15 cellular contexts compared by ENCODE assay signal in the genomic region with DNA sequence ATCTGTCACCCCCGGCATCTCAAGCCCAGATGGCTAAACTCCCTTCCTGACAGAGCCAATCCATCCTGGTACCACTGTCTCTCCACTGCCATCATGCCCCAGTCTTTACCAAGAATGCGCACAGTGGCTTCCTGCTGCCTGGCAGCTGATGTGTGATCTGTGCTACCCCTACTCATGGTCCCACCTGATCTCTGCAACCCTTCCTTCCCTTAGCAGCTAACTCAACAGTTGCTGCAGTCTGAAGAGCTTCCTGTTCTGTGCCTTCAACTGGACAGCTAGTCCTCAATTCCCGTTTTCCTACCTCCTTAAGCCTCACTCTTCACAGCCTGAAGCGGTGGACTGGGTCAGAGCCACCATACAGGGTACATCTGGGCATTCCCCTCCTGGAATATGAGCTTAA. TPM values are rescaled to one million over a fixed set of nuclear protein-coding genes. Genes with fewer than 3 reads are reported as not detected.
DNase-seq lines count a peak whose midpoint lies in the region; ATAC-seq and TF ChIP-seq lines count a peak whose summit lies in the region.
"Had no signal": no experiment of that assay in that cellular context is flagged by ENCODE, and none has a peak within 500 bp of the region (broad histone marks: within the 10 kb centered on the region; RNA-seq: fewer than 3 reads in every experiment).

No MANE protein-coding gene starts in this region.

- H3K9me3 ChIP-seq in upper lobe of right lung (no peaks in the 10 kb centered on the region), mammary epithelial cell (replicated peaks; ENCODE audit: insufficient read depth, low read length) (no peaks in the 10 kb centered on the region)
- H3K9me3 ChIP-seq: BE2C had no signal

- in situ Hi-C loops in mammary epithelial cell (cut with MboI; ENCODE audit: low sequenced_read_pairs in 2 of 2), result loop anchor here (5.0 to 10.0 kb wide), 2 partner anchors 145 to 153 kb away; no protein-coding TSS in a partner anchor

- H3K27ac ChIP-seq in upper lobe of right lung (no peak overlapping the region), mammary epithelial cell (ENCODE audit: insufficient read depth, low read depth, low read length) (no peak overlapping the region)

- intact Hi-C loops in upper lobe of right lung (cut with DNase I), result loop anchor here (5.0 kb wide), 1 partner anchor 143 kb away; no protein-coding TSS in a partner anchor
- intact Hi-C loops in mammary epithelial cell (cut with micrococcal nuclease), result loop anchor here (5.0 to 10.0 kb wide), 2 partner anchors 215 to 318 kb away; a partner anchor contains a TSS

- TF ChIP-seq CTCF in glutamatergic neuron (IDR thresholded peaks at IDR 0.05; ENCODE audit: partially characterized antibody, unreplicated experiment), result no peak
- TF ChIP-seq CTCF in upper lobe of right lung (IDR thresholded peaks at IDR 0.05), result no peak
- TF ChIP-seq CTCF in mammary epithelial cell (conservative IDR thresholded peaks at IDR 0.05 in 1 of 2, IDR thresholded peaks at IDR 0.05 in 1 of 2; ENCODE audit: extremely low read depth in 1 of 2, insufficient read depth in 1 of 2, low read depth in 1 of 2, low read length in 2 of 2), result no peak

- H2AFZ ChIP-seq in mammary epithelial cell (ENCODE audit: low read depth, low read length), result no peak overlapping the region

- H3K36me3 ChIP-seq in upper lobe of right lung (no peaks in the 10 kb centered on the region), mammary epithelial cell (ENCODE audit: insufficient read depth, low read length) (no peaks in the 10 kb centered on the region)

- no peak overlapping the region for H3K4me3 Mint-ChIP-seq in activated naive CD8-positive, alpha-beta T cell
- H3K4me3 Mint-ChIP-seq in activated naive CD8-positive, alpha-beta T cell treated with anti-CD3 and anti-CD28 coated beads for 36 hours, result no peak overlapping the region
- no peak overlapping the region for H3K4me3 Mint-ChIP-seq in activated T-helper 17 cell treated with anti-CD3 and anti-CD28 coated beads, Interleukin-2, amount 50 U/mL, for 72 hours
- peak overlapping the region; percentile 59 for H3K4me3 Mint-ChIP-seq in glutamatergic neuron (ENCODE audit: unreplicated experiment)
- H3K4me3 Mint-ChIP-seq: CD4-positive, alpha-beta T cell had no signal

- no peak overlapping the region for H3K4me2 ChIP-seq in mammary epithelial cell (ENCODE audit: insufficient read depth, low read depth, low read length)

- H3K27me3 ChIP-seq in upper lobe of right lung (no peaks in the 10 kb centered on the region), mammary epithelial cell (ENCODE audit: insufficient read depth, low read length) (no peaks in the 10 kb centered on the region)
- H3K27me3 ChIP-seq: BE2C had no signal

- WGBS in mammary epithelial cell (ENCODE audit: low coverage, missing lambda C conversion rate), result 100% methylated on average over 4 of the region's 4 CpGs

- no TSS peak for BruUV-seq in mammary epithelial cell (replicated peaks; lab: Mats Ljungman, UMichigan)

- no peaks in the 10 kb centered on the region for H3K36me3 Mint-ChIP-seq in activated naive CD8-positive, alpha-beta T cell
- H3K36me3 Mint-ChIP-seq in activated naive CD8-positive, alpha-beta T cell treated with anti-CD3 and anti-CD28 coated beads for 36 hours, result no peaks in the 10 kb centered on the region
- no peaks in the 10 kb centered on the region for H3K36me3 Mint-ChIP-seq in activated T-helper 17 cell treated with anti-CD3 and anti-CD28 coated beads, Interleukin-2, amount 50 U/mL, for 72 hours (ENCODE audit: low read depth)
- H3K36me3 Mint-ChIP-seq in glutamatergic neuron (ENCODE audit: unreplicated experiment), result no peaks in the 10 kb centered on the region

- H3K4me1 ChIP-seq in upper lobe of right lung (no peaks in the 10 kb centered on the region), mammary epithelial cell (ENCODE audit: insufficient read depth, low read length) (peaks cover 34% of the 10 kb centered on the region)

- no peaks in the 10 kb centered on the region for H4K20me1 ChIP-seq in mammary epithelial cell (ENCODE audit: insufficient read depth, low read length)

- H3K9me3 Mint-ChIP-seq in activated naive CD8-positive, alpha-beta T cell (ENCODE audit: low read depth), result no peaks in the 10 kb centered on the region
- no peaks in the 10 kb centered on the region for H3K9me3 Mint-ChIP-seq in activated naive CD8-positive, alpha-beta T cell treated with anti-CD3 and anti-CD28 coated beads for 36 hours
- no peaks in the 10 kb centered on the region for H3K9me3 Mint-ChIP-seq in activated T-helper 17 cell treated with anti-CD3 and anti-CD28 coated beads, Interleukin-2, amount 50 U/mL, for 72 hours
- H3K9me3 Mint-ChIP-seq in glutamatergic neuron (ENCODE audit: unreplicated experiment), result peaks cover 3% of the 10 kb centered on the region
- H3K9me3 Mint-ChIP-seq: CD4-positive, alpha-beta T cell had no signal

- H3K4me1 Mint-ChIP-seq in activated naive CD8-positive, alpha-beta T cell (ENCODE audit: low read depth), result peaks cover 12% of the 10 kb centered on the region
- H3K4me1 Mint-ChIP-seq in activated naive CD8-positive, alpha-beta T cell treated with anti-CD3 and anti-CD28 coated beads for 36 hours, result peaks cover 13% of the 10 kb centered on the region
- peaks cover 9% of the 10 kb centered on the region for H3K4me1 Mint-ChIP-seq in activated T-helper 17 cell treated with anti-CD3 and anti-CD28 coated beads, Interleukin-2, amount 50 U/mL, for 72 hours
- peaks cover 15% of the 10 kb centered on the region for H3K4me1 Mint-ChIP-seq in glutamatergic neuron (ENCODE audit: low read depth, unreplicated experiment)

- ATAC-seq in activated T-helper 17 cell treated with anti-CD3 and anti-CD28 coated beads, Interleukin-2, amount 50 U/mL, for 72 hours (replicated peaks), result no peak
- ATAC-seq in upper lobe of right lung, result no peak
- ATAC-seq: PC-3 had no signal

- H3K79me2 ChIP-seq in mammary epithelial cell (ENCODE audit: insufficient read depth, low read length), result peaks cover 6% of the 10 kb centered on the region

- CTCF ChIA-PET in mammary epithelial cell (lab: Charles Lee; ENCODE audit: low non-redundant PET), result no interaction called here

- no peaks in the 10 kb centered on the region for H3K27me3 Mint-ChIP-seq in activated naive CD8-positive, alpha-beta T cell
- no peaks in the 10 kb centered on the region for H3K27me3 Mint-ChIP-seq in activated naive CD8-positive, alpha-beta T cell treated with anti-CD3 and anti-CD28 coated beads for 36 hours
- H3K27me3 Mint-ChIP-seq in activated T-helper 17 cell treated with anti-CD3 and anti-CD28 coated beads, Interleukin-2, amount 50 U/mL, for 72 hours, result peaks cover 4% of the 10 kb centered on the region
- peaks cover 12% of the 10 kb centered on the region for H3K27me3 Mint-ChIP-seq in glutamatergic neuron (ENCODE audit: unreplicated experiment)
- H3K27me3 Mint-ChIP-seq: CD4-positive, alpha-beta T cell had no signal

- H3K4me3 ChIP-seq in upper lobe of right lung, result no peak overlapping the region
- no peak overlapping the region for H3K4me3 ChIP-seq in mammary epithelial cell (replicated peaks in 1 of 3; ENCODE audit: insufficient read depth in 1 of 3, low read depth in 2 of 3, low read length in 3 of 3)

- no peak overlapping the region for H3K9ac ChIP-seq in mammary epithelial cell (ENCODE audit: insufficient read depth, low read length)

- DNase-seq in activated naive CD8-positive, alpha-beta T cell treated with anti-CD3 and anti-CD28 coated beads for 36 hours, result no peak
- no peak for DNase-seq in glutamatergic neuron
- DNase-seq in upper lobe of right lung, result peak; percentile 27
- DNase-seq in mammary epithelial cell, result no peak
- DNase-seq in globus pallidus (ENCODE audit: low spot score), result no peak
- no peak for DNase-seq in T1000 (lab: John Stamatoyannopoulos, UW)
- DNase-seq: BE2C; CD4-positive, alpha-beta T cell; NCI-H1417 treated with DMSO at 0.1 percent for 48 hours; NCI-H187 treated with DMSO at 0.1 percent for 48 hours; NCI-H526; PC-3 had no signal

- H3K27ac Mint-ChIP-seq in activated naive CD8-positive, alpha-beta T cell, result peak overlapping the region; percentile 29
- no peak overlapping the region for H3K27ac Mint-ChIP-seq in activated naive CD8-positive, alpha-beta T cell treated with anti-CD3 and anti-CD28 coated beads for 36 hours
- peak overlapping the region; percentile 23 for H3K27ac Mint-ChIP-seq in activated T-helper 17 cell treated with anti-CD3 and anti-CD28 coated beads, Interleukin-2, amount 50 U/mL, for 72 hours
- peak overlapping the region; percentile 40 for H3K27ac Mint-ChIP-seq in glutamatergic neuron (ENCODE audit: unreplicated experiment)
- H3K27ac Mint-ChIP-seq: CD4-positive, alpha-beta T cell had no signal

- dilution Hi-C loops in mammary epithelial cell (cut with HindIII; ENCODE audit: low sequenced_read_pairs), result no loop called here

RNA-seq across cellular contexts. Expression of a gene that starts 7.6 kb away (rescaled TPM):
- total RNA-seq in activated naive CD8-positive, alpha-beta T cell treated with anti-CD3 and anti-CD28 coated beads for 36 hours, result not detected
- total RNA-seq in activated T-helper 17 cell treated with anti-CD3 and anti-CD28 coated beads, Interleukin-2, amount 50 U/mL, for 72 hours, result not detected
- total RNA-seq in glutamatergic neuron (ENCODE audit: unreplicated experiment) (not detected), upper lobe of right lung (not detected), mammary epithelial cell (not detected)
- not detected for polyA plus RNA-seq in mammary epithelial cell
- not detected for polyA minus RNA-seq in mammary epithelial cell
- total RNA-seq: CD4-positive, alpha-beta T cell; H4; PC-3 had no signal

RNA-seq across cellular contexts. Expression of a gene that starts 15.2 kb away (rescaled TPM):
- total RNA-seq in activated naive CD8-positive, alpha-beta T cell treated with anti-CD3 and anti-CD28 coated beads for 36 hours, result 100 to 1,000 TPM; 172 to 179 TPM
- 100 to 1,000 TPM in 1 of 2 donors, 10 to 100 TPM in 1; 82.7 to 146 TPM for total RNA-seq in activated T-helper 17 cell treated with anti-CD3 and anti-CD28 coated beads, Interleukin-2, amount 50 U/mL, for 72 hours
- total RNA-seq in glutamatergic neuron (ENCODE audit: unreplicated experiment) (85.2 TPM), upper lobe of right lung (78.8 TPM), mammary epithelial cell (100 to 1,000 TPM; 203 to 285 TPM)
- polyA plus RNA-seq in mammary epithelial cell, result 427 TPM
- 408 TPM for polyA minus RNA-seq in mammary epithelial cell

RNA-seq across cellular contexts. Expression of a gene that starts 21.9 kb away (rescaled TPM):
- 10 to 100 TPM; 27.2 to 27.4 TPM for total RNA-seq in activated naive CD8-positive, alpha-beta T cell treated with anti-CD3 and anti-CD28 coated beads for 36 hours
- total RNA-seq in activated T-helper 17 cell treated with anti-CD3 and anti-CD28 coated beads, Interleukin-2, amount 50 U/mL, for 72 hours, result 100 to 1,000 TPM in 1 of 2 donors, 10 to 100 TPM in 1; 38.3 to 104 TPM
- total RNA-seq in glutamatergic neuron (ENCODE audit: unreplicated experiment) (99.0 TPM), upper lobe of right lung (85.2 TPM), mammary epithelial cell (10 to 100 TPM; 30.8 to 94.6 TPM)
- polyA plus RNA-seq in mammary epithelial cell, result 34.1 TPM
- polyA minus RNA-seq in mammary epithelial cell, result 105 TPM
